ENCODE assay signal across 24 cellular contexts in genomic region chr18:461762-462161, GRCh38. TPM values are rescaled to one million over a fixed set of nuclear protein-coding genes. Genes with fewer than 3 reads are reported as not detected.
"Had no signal": no experiment of that assay in that cellular context is flagged by ENCODE, and none has a peak within 500 bp of the region (broad histone marks: within the 10 kb centered on the region; RNA-seq: fewer than 3 reads in every experiment).

No MANE protein-coding gene starts in this region.

- FAIRE-seq: colon, endothelial cell of umbilical vein, islet of Langerhans, keratinocyte had no signal

- H3K4me3 ChIP-seq: coronary artery, dorsolateral prefrontal cortex, esophagus squamous epithelium, gastrocnemius medialis, heart right ventricle, left lung, lower lobe of right lung, mucosa of descending colon had no signal

- H3K27ac ChIP-seq: coronary artery, dorsolateral prefrontal cortex, esophagus squamous epithelium, gastrocnemius medialis, heart right ventricle, left lung, lower lobe of right lung had no signal

- H3K9me3 ChIP-seq: esophagus squamous epithelium, gastrocnemius medialis, left lung, lower lobe of right lung, mucosa of descending colon had no signal

- ATAC-seq: gastrocnemius medialis, heart right ventricle, left cardiac atrium, left lung, left ventricle myocardium superior, lower lobe of right lung, mucosa of descending colon had no signal

- H3K27me3 ChIP-seq: gastrocnemius medialis, left lung had no signal

- DNase-seq: dermis blood vessel endothelial cell; dorsolateral prefrontal cortex; effector CD4-positive, alpha-beta T cell; effector memory CD4-positive, alpha-beta T cell; esophagus squamous epithelium; foreskin fibroblast; foreskin melanocyte; gastrocnemius medialis; glutamatergic neuron; head of caudate nucleus; heart right ventricle; hippocampal formation; left cardiac atrium; left lung; left ventricle myocardium superior; lower lobe of right lung; mesenchymal stem cell; mucosa of descending colon; naive B cell had no signal

- H3K36me3 ChIP-seq: esophagus squamous epithelium, gastrocnemius medialis, heart right ventricle, left lung, lower lobe of right lung had no signal

RNA-seq across cellular contexts. Expression of gene COLEC12, which starts 38.7 kb away (rescaled TPM):
- polyA plus RNA-seq: keratinocyte had no signal
